ENCODE assay signal across 19 cellular contexts in the genomic region with DNA sequence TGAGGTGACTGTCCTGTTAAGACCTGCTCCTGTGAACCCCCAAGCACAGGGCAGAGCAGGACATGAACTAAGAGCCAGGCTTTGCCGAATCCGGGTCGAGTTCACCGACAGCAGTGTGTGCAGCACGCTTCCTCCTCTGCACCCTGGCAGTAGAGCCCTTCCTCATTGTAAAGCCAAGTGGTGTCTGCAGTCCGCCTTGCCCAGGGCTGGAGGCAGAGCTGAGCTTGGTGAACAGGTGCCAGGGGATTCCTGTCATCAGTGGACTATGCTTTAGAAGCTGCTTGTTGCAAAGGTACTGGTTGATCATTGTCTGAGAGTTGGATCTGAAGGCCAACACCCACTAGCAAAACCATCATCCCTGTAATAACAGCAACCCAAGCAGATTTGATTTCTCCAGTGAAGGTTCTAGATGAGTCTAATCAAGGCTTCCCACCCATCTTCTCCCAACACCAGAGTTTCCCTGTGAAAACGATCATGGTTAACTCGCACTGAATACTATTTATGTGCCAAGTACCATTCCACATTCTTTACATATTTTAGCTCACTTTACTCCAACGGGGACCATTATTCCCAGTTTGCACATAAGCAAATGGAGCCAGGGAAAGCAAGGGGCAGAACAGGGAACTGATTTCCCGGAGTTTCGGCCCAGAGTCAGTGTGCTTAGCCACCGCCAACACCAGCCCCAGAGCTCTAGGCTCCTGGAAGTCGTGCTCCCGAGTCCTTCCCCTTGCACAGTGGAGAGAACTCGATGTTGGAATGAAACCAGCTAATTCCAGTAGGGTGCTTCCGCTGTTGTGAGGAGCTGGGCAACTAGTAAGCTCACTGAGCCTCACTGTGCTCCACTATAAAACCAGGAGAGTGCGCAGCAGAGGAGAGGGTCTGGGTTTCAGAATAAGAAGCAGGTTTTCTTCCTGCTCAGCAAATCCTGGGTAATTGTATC. TPM values are rescaled to one million over a fixed set of nuclear protein-coding genes. Genes with fewer than 3 reads are reported as not detected.
DNase-seq lines count a peak whose midpoint lies in the region; ATAC-seq, FAIRE-seq and TF ChIP-seq lines count a peak whose summit lies in the region.
"Had no signal": no experiment of that assay in that cellular context is flagged by ENCODE, and none has a peak within 500 bp of the region (broad histone marks: within the 10 kb centered on the region; RNA-seq: fewer than 3 reads in every experiment).

No MANE protein-coding gene starts in this region.

- H3K9ac ChIP-seq in HUES48 (ENCODE audit: low read depth, low read length), result no peak overlapping the region

- peaks cover 36% of the 10 kb centered on the region for H3K27me3 Mint-ChIP-seq in central memory CD8-positive, alpha-beta T cell

- FAIRE-seq in GM19239 (lab: Jason Lieb, UNC), result no peak

- H3K36me3 ChIP-seq in HUES48 (ENCODE audit: control insufficient read depth, insufficient read depth, low read length), result no peaks in the 10 kb centered on the region

- H3K27ac ChIP-seq in HUES48 (ENCODE audit: low read depth, low read length), result no peak overlapping the region
- no peak overlapping the region for H3K27ac ChIP-seq in dorsolateral prefrontal cortex
- H3K27ac ChIP-seq: C4-2B had no signal

- H3K4me3 ChIP-seq in HUES48 (ENCODE audit: low read depth, low read length) (peak overlapping the region; percentile 60), dorsolateral prefrontal cortex (no peak overlapping the region)

- peaks cover 13% of the 10 kb centered on the region for H3K4me1 Mint-ChIP-seq in central memory CD8-positive, alpha-beta T cell

- no peaks in the 10 kb centered on the region for H3K9me3 ChIP-seq in HUES48 (ENCODE audit: control insufficient read depth, insufficient read depth, low read length)

- no peaks in the 10 kb centered on the region for H3K9me3 Mint-ChIP-seq in central memory CD8-positive, alpha-beta T cell
- H3K9me3 Mint-ChIP-seq: activated CD4-positive, alpha-beta T cell treated with anti-CD3 and anti-CD28 coated beads, Interleukin-2, amount 10 ng/mL, durations not matched to agents 7 days and 5 days; activated naive CD8-positive, alpha-beta T cell treated with anti-CD3 and anti-CD28 coated beads, Interleukin-2, amount 50 U/mL, for 24 hours; activated T-cell treated with anti-CD3 and anti-CD28 coated beads, Interleukin-2, amount 50 U/mL, for 24 hours; dendritic cell treated with granulocyte-macrophage colony-stimulating factor and Interleukin-4, amounts not matched to agents 40 ng/mL and 50 ng/mL, for 4 days; stimulated activated naive B cell treated with anti-CD40 and anti-IgM and Interleukin-4, amounts not matched to agents 10 μg/mL and 1 μg/mL and 100 μg/mL, for 72 hours; T-helper 2 cell treated with Interferon-gamma antibody and Interleukin-4, amounts not matched to agents 5 μg/mL and 100 μg/mL, for 36 hours had no signal

- ATAC-seq in central memory CD8-positive, alpha-beta T cell (replicated peaks; ENCODE audit: extremely low read depth, poor library complexity, severe bottlenecking), result no peak
- ATAC-seq in left lobe of liver, result peak; percentile 30
- ATAC-seq in sciatic nerve, result peak; percentile 29
- ATAC-seq in GM19455 (IDR thresholded peaks at IDR 0.05; ENCODE audit: unreplicated experiment), result no peak
- ATAC-seq: activated naive CD8-positive, alpha-beta T cell treated with anti-CD3 and anti-CD28 coated beads, Interleukin-2, amount 50 U/mL, for 24 hours; stimulated activated naive B cell treated with anti-CD40 and anti-IgM and Interleukin-4, amounts not matched to agents 10 μg/mL and 1 μg/mL and 100 μg/mL, for 72 hours had no signal

- no peaks in the 10 kb centered on the region for H3K36me3 Mint-ChIP-seq in central memory CD8-positive, alpha-beta T cell (ENCODE audit: insufficient read depth)
- H3K36me3 Mint-ChIP-seq: stimulated activated naive B cell treated with anti-CD40 and anti-IgM and Interleukin-4, amounts not matched to agents 10 μg/mL and 1 μg/mL and 100 μg/mL, for 72 hours had no signal

- H3K27ac Mint-ChIP-seq in central memory CD8-positive, alpha-beta T cell (ENCODE audit: low read depth), result no peak overlapping the region
- H3K27ac Mint-ChIP-seq: activated CD4-positive, alpha-beta T cell treated with anti-CD3 and anti-CD28 coated beads, Interleukin-2, amount 10 ng/mL, durations not matched to agents 7 days and 5 days; activated naive CD8-positive, alpha-beta T cell treated with anti-CD3 and anti-CD28 coated beads, Interleukin-2, amount 50 U/mL, for 24 hours; activated T-cell treated with anti-CD3 and anti-CD28 coated beads, Interleukin-2, amount 50 U/mL, for 24 hours; dendritic cell treated with granulocyte-macrophage colony-stimulating factor and Interleukin-4, amounts not matched to agents 40 ng/mL and 50 ng/mL, for 4 days; stimulated activated naive B cell treated with anti-CD40 and anti-IgM and Interleukin-4, amounts not matched to agents 10 μg/mL and 1 μg/mL and 100 μg/mL, for 72 hours; T-helper 2 cell treated with Interferon-gamma antibody and Interleukin-4, amounts not matched to agents 5 μg/mL and 100 μg/mL, for 36 hours had no signal

- H3K27me3 ChIP-seq in HUES48 (ENCODE audit: control insufficient read depth, insufficient read depth, low read length), result peaks cover 45% of the 10 kb centered on the region
- H3K27me3 ChIP-seq in dorsolateral prefrontal cortex, result peaks cover 0 to 46% (median 28%) of the 10 kb centered on the region in 45 donors

- H3K4me3 Mint-ChIP-seq in central memory CD8-positive, alpha-beta T cell, result peak overlapping the region; percentile 46
- H3K4me3 Mint-ChIP-seq: activated CD4-positive, alpha-beta T cell treated with anti-CD3 and anti-CD28 coated beads, Interleukin-2, amount 10 ng/mL, durations not matched to agents 7 days and 5 days; activated naive CD8-positive, alpha-beta T cell treated with anti-CD3 and anti-CD28 coated beads, Interleukin-2, amount 50 U/mL, for 24 hours; activated T-cell treated with anti-CD3 and anti-CD28 coated beads, Interleukin-2, amount 50 U/mL, for 24 hours; dendritic cell treated with granulocyte-macrophage colony-stimulating factor and Interleukin-4, amounts not matched to agents 40 ng/mL and 50 ng/mL, for 4 days; stimulated activated naive B cell treated with anti-CD40 and anti-IgM and Interleukin-4, amounts not matched to agents 10 μg/mL and 1 μg/mL and 100 μg/mL, for 72 hours; T-helper 2 cell treated with Interferon-gamma antibody and Interleukin-4, amounts not matched to agents 5 μg/mL and 100 μg/mL, for 36 hours had no signal

- peaks cover 31% of the 10 kb centered on the region for H3K4me1 ChIP-seq in HUES48 (ENCODE audit: control insufficient read depth, insufficient read depth, low read length)

- no peak for DNase-seq in central memory CD8-positive, alpha-beta T cell (ENCODE audit: low spot score in 2 of 2)
- DNase-seq in left lobe of liver (ENCODE audit: low spot score) (no peak), sciatic nerve (ENCODE audit: low spot score) (no peak), GM19239 (ENCODE audit: insufficient read length, low spot score) (no peak), dorsolateral prefrontal cortex (no peak), SIG-M5 (lab: John Stamatoyannopoulos, UW) (no peak)
- DNase-seq: activated CD4-positive, alpha-beta T cell treated with anti-CD3 and anti-CD28 coated beads, Interleukin-2, amount 10 ng/mL, durations not matched to agents 7 days and 5 days; activated naive CD8-positive, alpha-beta T cell treated with anti-CD3 and anti-CD28 coated beads, Interleukin-2, amount 50 U/mL, for 24 hours; activated T-cell treated with anti-CD3 and anti-CD28 coated beads, Interleukin-2, amount 50 U/mL, for 24 hours; GOT3; Kasumi-1; NCI-H1930; NCI-H82; stimulated activated naive B cell treated with anti-CD40 and anti-IgM and Interleukin-4, amounts not matched to agents 10 μg/mL and 1 μg/mL and 100 μg/mL, for 72 hours had no signal

- intact Hi-C loops in sciatic nerve (cut with DNase I) (no loop called here), dorsolateral prefrontal cortex (cut with DNase I) (no loop called here)

- no peak for TF ChIP-seq CTCF in dorsolateral prefrontal cortex (IDR thresholded peaks at IDR 0.05 in 54 of 56, conservative IDR thresholded peaks at IDR 0.05 in 2 of 56; ENCODE audit: low read depth in 1 of 56, partially characterized antibody in 56 of 56)

RNA-seq across cellular contexts. Expression of gene SLC34A2, which starts 1.4 kb away (rescaled TPM):
- total RNA-seq in left lobe of liver, result 2.6 TPM
- 2.5 TPM for total RNA-seq in sciatic nerve
- under 1 TPM in 7 of 120 experiments, not detected in 113; 0.12 to 0.73 (median 0.23) TPM for total RNA-seq in dorsolateral prefrontal cortex
- total RNA-seq: activated CD4-positive, alpha-beta T cell treated with anti-CD3 and anti-CD28 coated beads, Interleukin-2, amount 10 ng/mL, durations not matched to agents 7 days and 5 days had no signal

Comparison
In these comparisons a context has a peak if more than half of its experiments do, and no peak if none do; other contexts are left out.
1. ATAC-seq: peak in left lobe of liver (single experiment) and sciatic nerve (single experiment); none in central memory CD8-positive, alpha-beta T cell (single experiment) and GM19455 (single experiment).